In the genomic region with DNA sequence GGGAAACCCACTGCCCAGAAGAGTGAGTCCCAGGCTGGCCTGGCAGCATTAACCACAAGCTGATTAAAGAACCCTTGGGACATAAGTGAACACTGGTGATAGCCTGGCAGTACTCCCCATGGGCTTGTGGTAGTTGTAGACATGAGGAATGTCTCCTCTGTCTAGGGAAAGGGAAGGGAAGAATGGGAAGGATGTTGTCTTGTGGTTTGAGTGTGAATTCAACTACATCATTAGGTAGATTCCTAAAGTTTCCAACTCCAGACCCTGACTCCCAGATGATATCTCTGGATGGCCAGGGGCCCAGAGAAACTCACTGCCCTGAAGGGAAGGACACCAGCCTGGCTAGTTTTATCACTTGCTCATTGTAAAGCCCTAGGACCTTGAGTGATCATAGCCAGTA, we compare ENCODE assay signal across 33 cellular contexts.
"Had no signal": no experiment of that assay in that cellular context is flagged by ENCODE, and none has a peak within 500 bp of the region (broad histone marks: within the 10 kb centered on the region; RNA-seq: fewer than 3 reads in every experiment).

No MANE protein-coding gene starts in this region.

- H3K4me3 Mint-ChIP-seq: activated B cell treated with CpG ODN at 0.5 μM for 24 hours; activated CD4-positive, alpha-beta memory T cell treated with anti-CD3 and anti-CD28 coated beads for 36 hours; activated CD4-positive, alpha-beta T cell treated with anti-CD3 and anti-CD28 coated beads, Interleukin-2, amount 10 ng/mL, durations not matched to agents 24 days and 14 days; activated CD8-positive, alpha-beta T cell treated with anti-CD3 and anti-CD28 coated beads for 36 hours; activated naive CD4-positive, alpha-beta T cell treated with anti-CD3 and anti-CD28 coated beads for 36 hours; activated naive CD8-positive, alpha-beta T cell treated with anti-CD3 and anti-CD28 coated beads for 36 hours; activated T-cell treated with anti-CD3 and anti-CD28 coated beads, Interleukin-2, amount 50 U/mL, for 4 hours; T-helper 1 cell treated with Interleukin-12 subunit alpha and Interleukin-12 subunit beta and Interleukin-4 antibody, amounts not matched to agents 30 μg/mL and 1 μg/mL, for 36 hours; T-helper 2 cell treated with Interferon-gamma antibody and Interleukin-4, amounts not matched to agents 5 μg/mL and 100 μg/mL, for 36 hours had no signal

- H3K27ac ChIP-seq: adrenal gland, body of pancreas, brain microvascular endothelial cell, breast epithelium, VCaP had no signal

- H3K4me3 ChIP-seq: adrenal gland, body of pancreas, breast epithelium had no signal

- H3K27me3 ChIP-seq: adrenal gland, body of pancreas, brain microvascular endothelial cell, breast epithelium had no signal

- H3K36me3 Mint-ChIP-seq: activated CD4-positive, alpha-beta memory T cell treated with anti-CD3 and anti-CD28 coated beads for 36 hours; activated naive CD4-positive, alpha-beta T cell treated with anti-CD3 and anti-CD28 coated beads, Interleukin-2, amount 50 U/mL, for 72 hours; activated naive CD8-positive, alpha-beta T cell treated with anti-CD3 and anti-CD28 coated beads for 36 hours had no signal

- H3K9me3 Mint-ChIP-seq: activated B cell treated with CpG ODN at 0.5 μM for 24 hours; activated CD4-positive, alpha-beta memory T cell treated with anti-CD3 and anti-CD28 coated beads for 36 hours; activated CD4-positive, alpha-beta T cell treated with anti-CD3 and anti-CD28 coated beads, Interleukin-2, amount 10 ng/mL, durations not matched to agents 24 days and 14 days; T-helper 1 cell treated with Interleukin-12 subunit alpha and Interleukin-12 subunit beta and Interleukin-4 antibody, amounts not matched to agents 30 μg/mL and 1 μg/mL, for 36 hours had no signal

- H3K4me1 Mint-ChIP-seq: activated B cell treated with CpG ODN at 0.5 μM for 24 hours; activated CD4-positive, alpha-beta T cell treated with anti-CD3 and anti-CD28 coated beads, Interleukin-2, amount 10 ng/mL, durations not matched to agents 24 days and 14 days; activated naive CD8-positive, alpha-beta T cell treated with anti-CD3 and anti-CD28 coated beads for 36 hours had no signal

- H3K36me3 ChIP-seq: adrenal gland, brain microvascular endothelial cell, breast epithelium had no signal

- DNase-seq: activated B cell treated with CpG ODN at 0.5 μM for 24 hours; activated CD4-positive, alpha-beta memory T cell treated with anti-CD3 and anti-CD28 coated beads for 36 hours; activated CD4-positive, alpha-beta T cell treated with anti-CD3 and anti-CD28 coated beads for 4 hours; activated CD4-positive, alpha-beta T cell treated with anti-CD3 and anti-CD28 coated beads, Interleukin-2, amount 10 ng/mL, durations not matched to agents 24 days and 14 days; activated CD4-positive, alpha-beta T cell treated with anti-CD3 and anti-CD28 coated beads, Interleukin-2, amount 50 U/mL, for 1 hour; activated CD4-positive, alpha-beta T cell treated with anti-CD3 and anti-CD28 coated beads, Interleukin-2, amount 50 U/mL, for 4 hours; activated CD4-positive, CD25-positive, alpha-beta regulatory T cell treated with anti-CD3 and anti-CD28 coated beads, Interleukin-2, amount 50 U/mL, for 72 hours; activated CD8-positive, alpha-beta memory T cell treated with anti-CD3 and anti-CD28 coated beads, Interleukin-2, amount 50 U/mL, for 4 hours; activated CD8-positive, alpha-beta T cell treated with anti-CD3 and anti-CD28 coated beads for 36 hours; activated effector memory CD4-positive, alpha-beta T cell treated with anti-CD3 and anti-CD28 coated beads, Interleukin-2, amount 50 U/mL, for 16 hours; activated gamma-delta T cell treated with Interleukin-2 at 50 U/mL for 16 hours; activated naive CD4-positive, alpha-beta T cell; activated naive CD4-positive, alpha-beta T cell treated with anti-CD3 and anti-CD28 coated beads for 36 hours; activated naive CD4-positive, alpha-beta T cell treated with anti-CD3 and anti-CD28 coated beads, Interleukin-2, amount 50 U/mL, for 16 hours; activated naive CD8-positive, alpha-beta T cell treated with anti-CD3 and anti-CD28 coated beads for 36 hours; activated T-cell treated with anti-CD3 and anti-CD28 coated beads for 4 hours; activated T-cell treated with anti-CD3 and anti-CD28 coated beads, Interleukin-2, amount 50 U/mL, for 1 hour; activated T-cell treated with anti-CD3 and anti-CD28 coated beads, Interleukin-2, amount 50 U/mL, for 4 hours; adrenal gland; amniotic stem cell; aorta; body of pancreas; brain microvascular endothelial cell; central memory CD4-positive, alpha-beta T cell; T-helper 1 cell; T-helper 2 cell; T-helper 9 cell had no signal

- ATAC-seq: activated CD8-positive, alpha-beta T cell treated with anti-CD3 and anti-CD28 coated beads for 36 hours; activated naive CD4-positive, alpha-beta T cell treated with anti-CD3 and anti-CD28 coated beads, Interleukin-2, amount 50 U/mL, for 72 hours; activated T-cell treated with anti-CD3 and anti-CD28 coated beads, Interleukin-2, amount 50 U/mL, for 4 hours; body of pancreas had no signal

- FAIRE-seq: TTC549 had no signal

- H3K27ac Mint-ChIP-seq: activated B cell treated with CpG ODN at 0.5 μM for 24 hours; activated CD4-positive, alpha-beta memory T cell treated with anti-CD3 and anti-CD28 coated beads for 36 hours; activated CD4-positive, alpha-beta T cell treated with anti-CD3 and anti-CD28 coated beads, Interleukin-2, amount 10 ng/mL, durations not matched to agents 24 days and 14 days; activated CD8-positive, alpha-beta T cell treated with anti-CD3 and anti-CD28 coated beads for 36 hours; activated naive CD4-positive, alpha-beta T cell treated with anti-CD3 and anti-CD28 coated beads for 36 hours; activated naive CD4-positive, alpha-beta T cell treated with anti-CD3 and anti-CD28 coated beads, Interleukin-2, amount 50 U/mL, for 72 hours; activated naive CD8-positive, alpha-beta T cell treated with anti-CD3 and anti-CD28 coated beads for 36 hours; T-helper 1 cell treated with Interleukin-12 subunit alpha and Interleukin-12 subunit beta and Interleukin-4 antibody, amounts not matched to agents 30 μg/mL and 1 μg/mL, for 36 hours; T-helper 2 cell treated with Interferon-gamma antibody and Interleukin-4, amounts not matched to agents 5 μg/mL and 100 μg/mL, for 36 hours had no signal

- H3K27me3 Mint-ChIP-seq: activated B cell treated with CpG ODN at 0.5 μM for 24 hours; activated CD4-positive, alpha-beta memory T cell treated with anti-CD3 and anti-CD28 coated beads for 36 hours; activated CD4-positive, alpha-beta T cell treated with anti-CD3 and anti-CD28 coated beads, Interleukin-2, amount 10 ng/mL, durations not matched to agents 24 days and 14 days; activated CD8-positive, alpha-beta T cell treated with anti-CD3 and anti-CD28 coated beads for 36 hours; activated naive CD8-positive, alpha-beta T cell treated with anti-CD3 and anti-CD28 coated beads for 36 hours had no signal

- H3K4me1 ChIP-seq: adrenal gland, body of pancreas, breast epithelium had no signal

- H3K9me3 ChIP-seq: adrenal gland, body of pancreas, breast epithelium had no signal
